12 cellular contexts compared by ENCODE assay signal in genomic region chr20:50578061-50578777, GRCh38.
A peak's percentile ranks its signal among the peaks of the same experiment; 100 is the strongest.
DNase-seq lines count a peak whose midpoint lies in the region; ATAC-seq and TF ChIP-seq lines count a peak whose summit lies in the region.
"Had no signal": no experiment of that assay in that cellular context is flagged by ENCODE, and none has a peak within 500 bp of the region (broad histone marks: within the 10 kb centered on the region; RNA-seq: fewer than 3 reads in every experiment).

No MANE protein-coding gene starts in this region.

- H3K4me3 ChIP-seq in right atrium auricular region (no peak overlapping the region), adipocyte (ENCODE audit: low read length) (no peak overlapping the region), psoas muscle (no peak overlapping the region)
- no peak overlapping the region for H3K4me3 ChIP-seq in CD8-positive, alpha-beta memory T cell (ENCODE audit: low read length)
- H3K4me3 ChIP-seq: MG63, uterus had no signal

- 85 to 91% (median 90%) methylated on average over 14 of the region's 14 CpGs for WGBS in psoas muscle, 3 donors

- H3K36me3 ChIP-seq in right atrium auricular region (peaks cover 77% of the 10 kb centered on the region), adipocyte (ENCODE audit: control insufficient read depth, insufficient read depth, low read length, severe bottlenecking) (peaks cover 78% of the 10 kb centered on the region), psoas muscle (ENCODE audit: insufficient read depth in 1 of 2, low read depth in 1 of 2) (peaks cover 3 to 73% of the 10 kb centered on the region in 2 donors)
- peaks cover 74% of the 10 kb centered on the region for H3K36me3 ChIP-seq in CD8-positive, alpha-beta memory T cell (ENCODE audit: insufficient read depth, low read length)
- H3K36me3 ChIP-seq: uterus had no signal

- TF ChIP-seq CTCF in right atrium auricular region (IDR thresholded peaks at IDR 0.05) = no peak
- TF ChIP-seq CTCF in psoas muscle (IDR thresholded peaks at IDR 0.05) = no peak

- POLR2A ChIA-PET in CD8-positive, alpha-beta memory T cell (lab: Charles Lee) = no interaction called here

- DNase-seq in right atrium auricular region (ENCODE audit: low spot score) = no peak
- DNase-seq in left cardiac atrium = no peak
- no peak for DNase-seq in adipocyte (ENCODE audit: low read depth)
- DNase-seq in psoas muscle = no peak
- DNase-seq in ecto neural progenitor cell (ENCODE audit: low spot score) = no peak
- no peak for DNase-seq in CD8-positive, alpha-beta memory T cell
- DNase-seq in SHP77 treated with DMSO at 0.1 percent for 48 hours (lab: John Stamatoyannopoulos, UW) = no peak
- DNase-seq: activated CD8-positive, alpha-beta T cell treated with anti-CD3 and anti-CD28 coated beads for 36 hours; MG63; uterus had no signal

- H3K27me3 ChIP-seq in right atrium auricular region = no peaks in the 10 kb centered on the region
- H3K27me3 ChIP-seq in adipocyte (replicated peaks; ENCODE audit: control insufficient read depth, insufficient read depth, low read length) = no peaks in the 10 kb centered on the region
- no peaks in the 10 kb centered on the region for H3K27me3 ChIP-seq in psoas muscle (ENCODE audit: insufficient read depth in 3 of 3, low read length in 2 of 3)
- H3K27me3 ChIP-seq in CD8-positive, alpha-beta memory T cell (ENCODE audit: insufficient read depth, low read length, poor library complexity, severe bottlenecking) = no peaks in the 10 kb centered on the region
- H3K27me3 ChIP-seq: MG63, uterus had no signal

- no peaks in the 10 kb centered on the region for H3K9me3 Mint-ChIP-seq in CD8-positive, alpha-beta memory T cell
- H3K9me3 Mint-ChIP-seq: activated CD8-positive, alpha-beta T cell treated with anti-CD3 and anti-CD28 coated beads for 36 hours; activated T-helper 2 cell treated with anti-CD3 and anti-CD28 coated beads, Interferon-gamma antibody, Interleukin-2, Interleukin-4, amounts not matched to agents 10 μg/mL and 5 μg/mL and 100 μg/mL, durations not matched to agents 14 hours and 24 hours and 36 hours; neural crest cell had no signal

- CTCF ChIA-PET in CD8-positive, alpha-beta memory T cell (lab: Charles Lee) = interaction anchor here (0.9 to 2.9 kb wide), 7 partner anchors 10 to 114 kb away, joined by 3 to 12 read pairs (median 5); no protein-coding TSS in a partner anchor

- no peak overlapping the region for H3K4me3 Mint-ChIP-seq in CD8-positive, alpha-beta memory T cell
- H3K4me3 Mint-ChIP-seq: activated CD8-positive, alpha-beta T cell treated with anti-CD3 and anti-CD28 coated beads for 36 hours; neural crest cell had no signal

- peak overlapping the region; percentile 25 for H3K9ac ChIP-seq in adipocyte (ENCODE audit: low read length)

- ATAC-seq in left cardiac atrium (no peak), psoas muscle (no peak)
- ATAC-seq: activated CD8-positive, alpha-beta T cell treated with anti-CD3 and anti-CD28 coated beads for 36 hours had no signal

- H3K4me1 Mint-ChIP-seq in CD8-positive, alpha-beta memory T cell = peaks cover 6 to 14% (median 11%) of the 10 kb centered on the region in 3 donors

- peaks cover 0 to 2% of the 10 kb centered on the region in 2 donors for H3K27me3 Mint-ChIP-seq in CD8-positive, alpha-beta memory T cell
- H3K27me3 Mint-ChIP-seq: activated CD8-positive, alpha-beta T cell treated with anti-CD3 and anti-CD28 coated beads for 36 hours had no signal

- no peaks in the 10 kb centered on the region for H3K9me3 ChIP-seq in right atrium auricular region
- no peaks in the 10 kb centered on the region for H3K9me3 ChIP-seq in adipocyte (ENCODE audit: control insufficient read depth, low read length)
- H3K9me3 ChIP-seq in psoas muscle = no peaks in the 10 kb centered on the region
- no peaks in the 10 kb centered on the region for H3K9me3 ChIP-seq in CD8-positive, alpha-beta memory T cell (ENCODE audit: low read length)
- H3K9me3 ChIP-seq: MG63, uterus had no signal

- intact Hi-C loops in left cardiac atrium (cut with DNase I) = loop anchor here (5.0 to 10.0 kb wide), 3 partner anchors 101 to 391 kb away; no protein-coding TSS in a partner anchor
- intact Hi-C loops in psoas muscle (cut with DNase I) = loop anchor here in 1 of 2 donors (5.0 kb wide), 2 partner anchors 96 to 116 kb away; no protein-coding TSS in a partner anchor

- H3K27ac Mint-ChIP-seq in CD8-positive, alpha-beta memory T cell = peak overlapping the region in 3 of 8 donors; percentile 2 to 78 (median 29)
- H3K27ac Mint-ChIP-seq: activated CD8-positive, alpha-beta T cell treated with anti-CD3 and anti-CD28 coated beads for 36 hours; activated T-helper 2 cell treated with anti-CD3 and anti-CD28 coated beads, Interferon-gamma antibody, Interleukin-2, Interleukin-4, amounts not matched to agents 10 μg/mL and 5 μg/mL and 100 μg/mL, durations not matched to agents 14 hours and 24 hours and 36 hours had no signal

- H3K27ac ChIP-seq in right atrium auricular region (peak overlapping the region; percentile 77 to 90), psoas muscle (peak overlapping the region; percentile 92)
- no peak overlapping the region for H3K27ac ChIP-seq in CD8-positive, alpha-beta memory T cell (ENCODE audit: low read depth, low read length)
- H3K27ac ChIP-seq: uterus had no signal

- H3K36me3 Mint-ChIP-seq in CD8-positive, alpha-beta memory T cell = peaks cover 0 to 93% (median 27%) of the 10 kb centered on the region in 3 donors

- H3K4me1 ChIP-seq in right atrium auricular region = peaks cover 0 to 37% of the 10 kb centered on the region in 2 donors
- peaks cover 45% of the 10 kb centered on the region for H3K4me1 ChIP-seq in adipocyte (ENCODE audit: control insufficient read depth, insufficient read depth, low read length)
- H3K4me1 ChIP-seq in psoas muscle = peaks cover 40% of the 10 kb centered on the region
- H3K4me1 ChIP-seq in CD8-positive, alpha-beta memory T cell (ENCODE audit: insufficient read depth, low read length) = no peaks in the 10 kb centered on the region
